Comparison of ENCODE assay signal across 8 cellular contexts in the genomic region with DNA sequence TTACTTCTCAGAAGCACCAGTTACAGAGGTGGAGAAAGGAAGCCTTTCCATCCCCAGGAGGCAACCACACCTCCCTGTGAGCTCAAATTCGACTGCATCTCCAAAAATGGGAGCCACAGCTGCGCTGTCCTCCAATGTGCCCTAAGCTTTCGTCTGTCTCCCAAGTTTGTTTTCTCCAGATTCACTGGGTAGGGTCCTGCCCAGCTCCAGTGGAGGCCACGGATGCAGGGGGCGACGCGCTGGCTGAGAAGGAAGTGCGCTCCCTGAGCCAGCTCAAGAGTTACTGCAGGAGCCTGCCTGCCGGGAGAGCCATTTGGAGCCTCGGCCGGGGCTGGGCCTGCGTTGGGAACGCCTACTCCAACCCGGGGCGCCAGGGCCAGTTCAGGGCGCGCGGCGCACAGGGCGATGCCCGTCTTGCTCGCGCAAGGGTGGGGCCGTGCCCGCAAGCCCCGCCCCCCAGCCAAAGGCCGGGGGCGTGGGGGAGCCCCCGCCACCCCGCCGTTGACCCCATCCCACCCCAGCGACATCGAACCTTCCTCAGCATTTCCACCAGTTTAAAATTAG. TPM values are rescaled to one million over a fixed set of nuclear protein-coding genes. Genes with fewer than 3 reads are reported as not detected.
DNase-seq lines count a peak whose midpoint lies in the region; ATAC-seq and TF ChIP-seq lines count a peak whose summit lies in the region.

No MANE protein-coding gene starts in this region.

- peak overlapping the region; percentile 85 to 97 (median 94) for H3K4me3 Mint-ChIP-seq in CD4-positive, alpha-beta memory T cell
- peak overlapping the region; percentile 92 for H3K4me3 Mint-ChIP-seq in activated T-helper 17 cell treated with anti-CD3 and anti-CD28 coated beads, Interleukin-2, amount 50 U/mL, for 72 hours
- peak overlapping the region; percentile 97 for H3K4me3 Mint-ChIP-seq in natural killer cell
- H3K4me3 Mint-ChIP-seq in stimulated activated naive B cell treated with anti-CD40 and anti-IgM and Interleukin-4, amounts not matched to agents 10 μg/mL and 1 μg/mL and 100 μg/mL, for 72 hours, result peak overlapping the region; percentile 84 to 85

- H3K4me1 Mint-ChIP-seq in CD4-positive, alpha-beta memory T cell, result peaks cover 23 to 34% (median 31%) of the 10 kb centered on the region in 4 donors
- peaks cover 20% of the 10 kb centered on the region for H3K4me1 Mint-ChIP-seq in activated T-helper 17 cell treated with anti-CD3 and anti-CD28 coated beads, Interleukin-2, amount 50 U/mL, for 72 hours
- H3K4me1 Mint-ChIP-seq in natural killer cell, result peaks cover 31 to 32% of the 10 kb centered on the region in 2 donors
- H3K4me1 Mint-ChIP-seq in stimulated activated naive B cell treated with anti-CD40 and anti-IgM and Interleukin-4, amounts not matched to agents 10 μg/mL and 1 μg/mL and 100 μg/mL, for 72 hours, result peaks cover 32 to 54% of the 10 kb centered on the region in 2 donors

- peaks cover 26% of the 10 kb centered on the region; the same call in 1 of the 2 replicates for H3F3A ChIP-seq in PC-9 (ENCODE audit: insufficient read depth, low read depth)

- peak; percentile 89 for ATAC-seq in GM19438 (IDR thresholded peaks at IDR 0.05; ENCODE audit: low read depth, unreplicated experiment)
- ATAC-seq in HG03558 (IDR thresholded peaks at IDR 0.05; ENCODE audit: extremely low read depth, unreplicated experiment), result peak; percentile 55
- peak; percentile 98 for ATAC-seq in activated T-helper 17 cell treated with anti-CD3 and anti-CD28 coated beads, Interleukin-2, amount 50 U/mL, for 72 hours (replicated peaks)
- peak; percentile 90 to 95 (median 93) for ATAC-seq in natural killer cell
- peak; percentile 97 for ATAC-seq in stimulated activated naive B cell treated with anti-CD40 and anti-IgM and Interleukin-4, amounts not matched to agents 10 μg/mL and 1 μg/mL and 100 μg/mL, for 72 hours (replicated peaks)

- peaks cover 14% of the 10 kb centered on the region; the same call in 1 of the 2 replicates for H4K20me1 ChIP-seq in PC-9 (ENCODE audit: insufficient read depth)

- peak overlapping the region; percentile 96 for H3K4me2 ChIP-seq in PC-9

- H3K36me3 Mint-ChIP-seq in CD4-positive, alpha-beta memory T cell, result peaks cover 3 to 14% of the 10 kb centered on the region in 2 donors
- H3K36me3 Mint-ChIP-seq in activated T-helper 17 cell treated with anti-CD3 and anti-CD28 coated beads, Interleukin-2, amount 50 U/mL, for 72 hours (ENCODE audit: low read depth), result peaks cover 19% of the 10 kb centered on the region
- no peaks in the 10 kb centered on the region for H3K36me3 Mint-ChIP-seq in natural killer cell
- H3K36me3 Mint-ChIP-seq in stimulated activated naive B cell treated with anti-CD40 and anti-IgM and Interleukin-4, amounts not matched to agents 10 μg/mL and 1 μg/mL and 100 μg/mL, for 72 hours, result peaks cover 7 to 12% of the 10 kb centered on the region in 2 donors

- no peak for TF ChIP-seq CTCF in PC-9 (conservative IDR thresholded peaks at IDR 0.05)
- no peak for TF ChIP-seq CTCF in fibroblast of mammary gland (conservative IDR thresholded peaks at IDR 0.05; ENCODE audit: control insufficient read depth, insufficient read depth, low read depth, low read length)
- no peak for TF ChIP-seq CTCF in natural killer cell (IDR thresholded peaks at IDR 0.05)

- H3K9me2 ChIP-seq in PC-9 (ENCODE audit: insufficient read depth), result no peaks in the 10 kb centered on the region

- no peaks in the 10 kb centered on the region for H3K27me3 ChIP-seq in CD4-positive, alpha-beta memory T cell (ENCODE audit: insufficient read depth, low read length)
- H3K27me3 ChIP-seq in PC-9 (ENCODE audit: insufficient read depth, low read depth), result no peaks in the 10 kb centered on the region

- H3K27ac Mint-ChIP-seq in CD4-positive, alpha-beta memory T cell, result peak overlapping the region; percentile 88 to 99 (median 98)
- H3K27ac Mint-ChIP-seq in activated T-helper 17 cell treated with anti-CD3 and anti-CD28 coated beads, Interleukin-2, amount 50 U/mL, for 72 hours, result peak overlapping the region; percentile 92
- peak overlapping the region; percentile 73 to 90 for H3K27ac Mint-ChIP-seq in natural killer cell
- H3K27ac Mint-ChIP-seq in stimulated activated naive B cell treated with anti-CD40 and anti-IgM and Interleukin-4, amounts not matched to agents 10 μg/mL and 1 μg/mL and 100 μg/mL, for 72 hours, result peak overlapping the region; percentile 91

- H3K27me3 Mint-ChIP-seq in CD4-positive, alpha-beta memory T cell, result no peaks in the 10 kb centered on the region
- H3K27me3 Mint-ChIP-seq in activated T-helper 17 cell treated with anti-CD3 and anti-CD28 coated beads, Interleukin-2, amount 50 U/mL, for 72 hours, result no peaks in the 10 kb centered on the region
- H3K27me3 Mint-ChIP-seq in natural killer cell (ENCODE audit: low read depth in 2 of 2), result no peaks in the 10 kb centered on the region
- H3K27me3 Mint-ChIP-seq in stimulated activated naive B cell treated with anti-CD40 and anti-IgM and Interleukin-4, amounts not matched to agents 10 μg/mL and 1 μg/mL and 100 μg/mL, for 72 hours, result no peaks in the 10 kb centered on the region

- H3K36me3 ChIP-seq in CD4-positive, alpha-beta memory T cell (ENCODE audit: insufficient read depth, low read length), result no peaks in the 10 kb centered on the region
- H3K36me3 ChIP-seq in PC-9 (ENCODE audit: low read depth), result peaks cover 8% of the 10 kb centered on the region; the same call in 1 of the 2 replicates

- peaks cover 22% of the 10 kb centered on the region for H3K4me1 ChIP-seq in CD4-positive, alpha-beta memory T cell (ENCODE audit: insufficient read depth, low read length)
- H3K4me1 ChIP-seq in PC-9 (replicated peaks; ENCODE audit: insufficient read depth), result peaks cover 37% of the 10 kb centered on the region

- no TSS peak for BruUV-seq in PC-9 (replicated peaks; lab: Mats Ljungman, UMichigan)

- peak overlapping the region; percentile 82 to 86 for H3K4me3 ChIP-seq in CD4-positive, alpha-beta memory T cell (ENCODE audit: low read length in 2 of 2)
- peak overlapping the region; percentile 73 for H3K4me3 ChIP-seq in PC-9
- peak overlapping the region; percentile 77 for H3K4me3 ChIP-seq in fibroblast of mammary gland (ENCODE audit: control insufficient read depth, low read depth, low read length)

- intact Hi-C loops in CD4-positive, alpha-beta memory T cell (cut with micrococcal nuclease), result loop anchor here (1.0 to 5.0 kb wide), 4 partner anchors 12 to 247 kb away; partner anchors contain the start of gene SIAH1
- intact Hi-C loops in PC-9 (cut with micrococcal nuclease; ENCODE audit: unreplicated experiment), result loop anchor here (5.0 kb wide), 2 partner anchors 162 to 242 kb away; no protein-coding TSS in a partner anchor
- intact Hi-C loops in natural killer cell (cut with micrococcal nuclease), result no loop called here

- peak; percentile 73 to 78 (median 75) for DNase-seq in CD4-positive, alpha-beta memory T cell
- peak; percentile 77 to 92 for DNase-seq in PC-9
- DNase-seq in fibroblast of mammary gland (ENCODE audit: low read depth), result peak; percentile 87
- DNase-seq in natural killer cell, result peak; percentile 52
- DNase-seq in stimulated activated naive B cell treated with anti-CD40 and anti-IgM and Interleukin-4, amounts not matched to agents 10 μg/mL and 1 μg/mL and 100 μg/mL, for 72 hours, result peak; percentile 74

- CTCF ChIA-PET in CD4-positive, alpha-beta memory T cell (lab: Charles Lee; ENCODE audit: partially characterized antibody), result interaction anchor here (1.1 to 4.9 kb wide), 8 partner anchors 10 to 264 kb away, joined by 3 to 47 read pairs (median 6); no protein-coding TSS in a partner anchor
- CTCF ChIA-PET in PC-9 (lab: Charles Lee), result interaction anchor here (0.6 to 1.2 kb wide), 5 partner anchors 14 to 258 kb away, joined by 3 to 5 read pairs (median 3); no protein-coding TSS in a partner anchor

- peak overlapping the region; percentile 71 for H2AFZ ChIP-seq in PC-9

- H3K9me3 Mint-ChIP-seq in CD4-positive, alpha-beta memory T cell, result no peaks in the 10 kb centered on the region
- no peaks in the 10 kb centered on the region for H3K9me3 Mint-ChIP-seq in activated T-helper 17 cell treated with anti-CD3 and anti-CD28 coated beads, Interleukin-2, amount 50 U/mL, for 72 hours
- H3K9me3 Mint-ChIP-seq in natural killer cell, result no peaks in the 10 kb centered on the region
- no peaks in the 10 kb centered on the region for H3K9me3 Mint-ChIP-seq in stimulated activated naive B cell treated with anti-CD40 and anti-IgM and Interleukin-4, amounts not matched to agents 10 μg/mL and 1 μg/mL and 100 μg/mL, for 72 hours

- peaks cover 94% of the 10 kb centered on the region for H3K79me2 ChIP-seq in PC-9 (ENCODE audit: low read depth)

- H3K9me3 ChIP-seq in CD4-positive, alpha-beta memory T cell (ENCODE audit: control insufficient read depth in 1 of 2, low read length in 2 of 2), result no peaks in the 10 kb centered on the region
- no peaks in the 10 kb centered on the region for H3K9me3 ChIP-seq in PC-9 (ENCODE audit: insufficient read depth, low read depth)

- POLR2A ChIA-PET in CD4-positive, alpha-beta memory T cell (lab: Charles Lee; ENCODE audit: partially characterized antibody), result interaction anchor here (0.9 to 6.4 kb wide), 14 partner anchors 11 to 258 kb away, joined by 3 to 82 read pairs (median 5); partner anchors contain the start of genes LONP2, N4BP1 and SIAH1
- POLR2A ChIA-PET in PC-9 (lab: Charles Lee; ENCODE audit: unreplicated experiment), result interaction anchor here (0.6 to 0.9 kb wide), 7 partner anchors 10 to 258 kb away, joined by 3 to 10 read pairs (median 6); no protein-coding TSS in a partner anchor

- H3K27ac ChIP-seq in CD4-positive, alpha-beta memory T cell (ENCODE audit: low read depth, low read length), result peak overlapping the region; percentile 76
- H3K27ac ChIP-seq in PC-9, result peak overlapping the region; percentile 100

RNA-seq across cellular contexts. Expression of gene SIAH1, which starts 19.5 kb away (rescaled TPM):
- total RNA-seq in CD4-positive, alpha-beta memory T cell, result 10 to 100 TPM; 11.9 to 14.9 TPM
- polyA plus RNA-seq in CD4-positive, alpha-beta memory T cell, result 10 to 100 TPM; 11.9 to 13.5 TPM
- total RNA-seq in PC-9 (2021), result 18.6 and 22.8 TPM in 2 replicates
- 10 to 100 TPM; 15.0 to 16.5 TPM for total RNA-seq in activated T-helper 17 cell treated with anti-CD3 and anti-CD28 coated beads, Interleukin-2, amount 50 U/mL, for 72 hours
- 10 to 100 TPM; 52.9 to 57.7 (median 55.5) TPM for total RNA-seq in natural killer cell

Comparison
In these comparisons a context has a peak if more than half of its experiments do, and no peak if none do; other contexts are left out.
1. Peak in every context shown above with its lines: DNase-seq, ATAC-seq, H3K4me3 ChIP-seq and H3K27ac ChIP-seq.